In genomic region chr2:171965661-171966060, GRCh38 we compare ENCODE assay signal across 14 cellular contexts. TPM values are rescaled to one million over a fixed set of nuclear protein-coding genes. Genes with fewer than 3 reads are reported as not detected.
DNase-seq lines count a peak whose midpoint lies in the region; ATAC-seq and TF ChIP-seq lines count a peak whose summit lies in the region.
"Had no signal": no experiment of that assay in that cellular context is flagged by ENCODE, and none has a peak within 500 bp of the region (broad histone marks: within the 10 kb centered on the region; RNA-seq: fewer than 3 reads in every experiment).

No MANE protein-coding gene starts in this region.

- CTCF ChIA-PET in HEK293 (lab: Yijun Ruan, JAX) = interaction anchor here (0.6 kb wide), 1 partner anchor 261 kb away, joined by 3 read pairs; no protein-coding TSS in a partner anchor

- no peaks in the 10 kb centered on the region for H3K9me3 Mint-ChIP-seq in activated naive CD8-positive, alpha-beta T cell treated with anti-CD3 and anti-CD28 coated beads, Interleukin-2, amount 10 ng/mL, durations not matched to agents 7 days and 5 days
- no peaks in the 10 kb centered on the region for H3K9me3 Mint-ChIP-seq in activated naive CD8-positive, alpha-beta T cell treated with anti-CD3 and anti-CD28 coated beads for 36 hours
- H3K9me3 Mint-ChIP-seq: CD8-positive, alpha-beta T cell; IgD-negative memory B cell had no signal

- H3K4me1 ChIP-seq in HEK293 (ENCODE audit: control insufficient read depth, insufficient read depth, low read length) = peaks cover 10% of the 10 kb centered on the region

- POLR2A ChIA-PET in activated naive CD8-positive, alpha-beta T cell treated with anti-CD3 and anti-CD28 coated beads, Interleukin-2, amount 10 ng/mL, durations not matched to agents 7 days and 5 days (lab: Charles Lee) = no interaction called here
- POLR2A ChIA-PET in HEK293 (lab: Yijun Ruan, JAX) = no interaction called here

- H3K36me3 Mint-ChIP-seq in activated naive CD8-positive, alpha-beta T cell treated with anti-CD3 and anti-CD28 coated beads, Interleukin-2, amount 10 ng/mL, durations not matched to agents 7 days and 5 days = peaks cover 33% of the 10 kb centered on the region
- H3K36me3 Mint-ChIP-seq in activated naive CD8-positive, alpha-beta T cell treated with anti-CD3 and anti-CD28 coated beads for 36 hours = peaks cover 24% of the 10 kb centered on the region

- no peak for TF ChIP-seq CTCF in HEK293 (tag by site-specific recombination; IDR thresholded peaks at IDR 0.05)

- peak overlapping the region; percentile 25 for H3K4me3 Mint-ChIP-seq in activated naive CD8-positive, alpha-beta T cell treated with anti-CD3 and anti-CD28 coated beads, Interleukin-2, amount 10 ng/mL, durations not matched to agents 7 days and 5 days
- no peak overlapping the region for H3K4me3 Mint-ChIP-seq in activated naive CD8-positive, alpha-beta T cell treated with anti-CD3 and anti-CD28 coated beads for 36 hours
- H3K4me3 Mint-ChIP-seq: B cell; CD8-positive, alpha-beta T cell; IgD-negative memory B cell had no signal

- H3K36me3 ChIP-seq in HEK293 (ENCODE audit: control insufficient read depth in 2 of 2, insufficient read depth in 1 of 2, low read length in 2 of 2) = peaks cover 0 to 39% of the 10 kb centered on the region in 2 experiments

- H3K27ac ChIP-seq in HEK293 (ENCODE audit: extremely low read depth, low read depth, low read length) = no peak overlapping the region
- H3K27ac ChIP-seq: GM23248 had no signal

- no peaks in the 10 kb centered on the region for H3K27me3 Mint-ChIP-seq in activated naive CD8-positive, alpha-beta T cell treated with anti-CD3 and anti-CD28 coated beads, Interleukin-2, amount 10 ng/mL, durations not matched to agents 7 days and 5 days
- H3K27me3 Mint-ChIP-seq in activated naive CD8-positive, alpha-beta T cell treated with anti-CD3 and anti-CD28 coated beads for 36 hours = no peaks in the 10 kb centered on the region
- H3K27me3 Mint-ChIP-seq: B cell, IgD-negative memory B cell had no signal

- no peak overlapping the region for H3K27ac Mint-ChIP-seq in activated naive CD8-positive, alpha-beta T cell treated with anti-CD3 and anti-CD28 coated beads, Interleukin-2, amount 10 ng/mL, durations not matched to agents 7 days and 5 days
- H3K27ac Mint-ChIP-seq in activated naive CD8-positive, alpha-beta T cell treated with anti-CD3 and anti-CD28 coated beads for 36 hours = no peak overlapping the region
- H3K27ac Mint-ChIP-seq: B cell; CD8-positive, alpha-beta T cell; IgD-negative memory B cell had no signal

- H3K4me3 ChIP-seq in HEK293 (ENCODE audit: low read depth, low read length) = no peak overlapping the region
- H3K4me3 ChIP-seq: GM23248 had no signal

- no peaks in the 10 kb centered on the region for H3K9me3 ChIP-seq in HEK293 (ENCODE audit: control insufficient read depth, insufficient read depth, low read depth, low read length)

- no peak for ATAC-seq in activated naive CD8-positive, alpha-beta T cell treated with anti-CD3 and anti-CD28 coated beads, Interleukin-2, amount 10 ng/mL, durations not matched to agents 7 days and 5 days (ENCODE audit: low read depth)
- ATAC-seq: CD8-positive, alpha-beta T cell; HCT116 had no signal

- DNase-seq in activated naive CD8-positive, alpha-beta T cell treated with anti-CD3 and anti-CD28 coated beads, Interleukin-2, amount 10 ng/mL, durations not matched to agents 7 days and 5 days = no peak
- DNase-seq in activated naive CD8-positive, alpha-beta T cell treated with anti-CD3 and anti-CD28 coated beads for 36 hours = no peak
- peak; percentile 6 for DNase-seq in central memory CD4-positive, alpha-beta T cell
- DNase-seq in DMS79 treated with DMSO at 0.1 percent for 48 hours (lab: John Stamatoyannopoulos, UW) = no peak
- no peak for DNase-seq in GM19238 (ENCODE audit: insufficient read length, low spot score)
- no peak for DNase-seq in NCI-H1092 (lab: John Stamatoyannopoulos, UW)
- DNase-seq: C1 segment of cervical spinal cord; CD8-positive, alpha-beta T cell; GF-D8; GM23248 had no signal

- H3K4me1 Mint-ChIP-seq in activated naive CD8-positive, alpha-beta T cell treated with anti-CD3 and anti-CD28 coated beads, Interleukin-2, amount 10 ng/mL, durations not matched to agents 7 days and 5 days = peaks cover 40% of the 10 kb centered on the region
- peaks cover 22% of the 10 kb centered on the region for H3K4me1 Mint-ChIP-seq in activated naive CD8-positive, alpha-beta T cell treated with anti-CD3 and anti-CD28 coated beads for 36 hours
- H3K4me1 Mint-ChIP-seq: B cell, IgD-negative memory B cell had no signal

TF ChIP-seq in HEK293, 187 proteins besides CTCF, POLR2A, EP300 and RAD21 (continues in another document):
- TF ChIP-seq PRDM2 (tag by site-specific recombination; IDR thresholded peaks at IDR 0.05; ENCODE audit: borderline replicate concordance) (no peak), ZNF837 (tag by site-specific recombination; IDR thresholded peaks at IDR 0.05) (no peak), ZSCAN23 (tag by site-specific recombination; IDR thresholded peaks at IDR 0.05) (no peak), BCL6B (tag by site-specific recombination; IDR thresholded peaks at IDR 0.05) (no peak), ZNF785 (tag by site-specific recombination; IDR thresholded peaks at IDR 0.05) (no peak), ZNF138 (tag by site-specific recombination; IDR thresholded peaks at IDR 0.05; ENCODE audit: borderline replicate concordance) (no peak), SETDB1 (IDR thresholded peaks at IDR 0.05; ENCODE audit: insufficient read length, low read length) (no peak)

RNA-seq across cellular contexts. Expression of gene METAP1D, which starts 34.1 kb away (rescaled TPM):
- 1 to 10 TPM; 4.5 to 5.6 TPM for total RNA-seq in activated naive CD8-positive, alpha-beta T cell treated with anti-CD3 and anti-CD28 coated beads, Interleukin-2, amount 10 ng/mL, durations not matched to agents 7 days and 5 days
- total RNA-seq in activated naive CD8-positive, alpha-beta T cell treated with anti-CD3 and anti-CD28 coated beads for 36 hours = 1 to 10 TPM; 5.2 to 6.0 TPM

RNA-seq across cellular contexts. Expression of gene HAT1, which starts 43.4 kb away (rescaled TPM):
- total RNA-seq in activated naive CD8-positive, alpha-beta T cell treated with anti-CD3 and anti-CD28 coated beads, Interleukin-2, amount 10 ng/mL, durations not matched to agents 7 days and 5 days = 10 to 100 TPM; 52.5 to 54.5 TPM
- total RNA-seq in activated naive CD8-positive, alpha-beta T cell treated with anti-CD3 and anti-CD28 coated beads for 36 hours = 10 to 100 TPM; 92.4 to 95.6 TPM
